In genomic region chr2:99388892-99389291, GRCh38 we compare ENCODE assay signal across 20 cellular contexts. TPM values are rescaled to one million over a fixed set of nuclear protein-coding genes. Genes with fewer than 3 reads are reported as not detected.
DNase-seq lines count a peak whose midpoint lies in the region; ATAC-seq and TF ChIP-seq lines count a peak whose summit lies in the region.
"Had no signal": no experiment of that assay in that cellular context is flagged by ENCODE, and none has a peak within 500 bp of the region (broad histone marks: within the 10 kb centered on the region; RNA-seq: fewer than 3 reads in every experiment).

No MANE protein-coding gene starts in this region.

- 28 to 37% (median 32%) methylated on average over 2 of the region's 2 CpGs for WGBS in heart left ventricle, 4 donors
- 26 to 37% (median 33%) methylated on average over 2 of the region's 2 CpGs for WGBS in psoas muscle, 3 donors

- peaks cover 28% of the 10 kb centered on the region for H3K36me3 Mint-ChIP-seq in activated naive CD4-positive, alpha-beta T cell treated with anti-CD3 and anti-CD28 coated beads, Interleukin-2, amount 10 ng/mL, durations not matched to agents 7 days and 5 days

- H3K4me3 ChIP-seq in heart left ventricle (no peak overlapping the region), left ventricle myocardium inferior (no peak overlapping the region), psoas muscle (peak overlapping the region; percentile 11)
- H3K4me3 ChIP-seq: PC-9 had no signal

- DNase-seq in heart left ventricle: no peak
- no peak for DNase-seq in Right ventricle myocardium inferior (ENCODE audit: missing footprints)
- no peak for DNase-seq in left ventricle myocardium inferior
- DNase-seq in psoas muscle: no peak
- no peak for DNase-seq in GM10248 (ENCODE audit: extremely low spot score)
- DNase-seq in activated naive CD4-positive, alpha-beta T cell treated with anti-CD3 and anti-CD28 coated beads, Interleukin-2, amount 10 ng/mL, durations not matched to agents 7 days and 5 days: no peak
- DNase-seq: GF-D8, Karpas-422, MV-4-11, NCI-H1105 treated with DMSO at 0.1 percent for 48 hours, NCI-H2029 treated with DMSO at 0.1 percent for 48 hours, NCI-H226, NCI-H510A treated with DMSO at 0.1 percent for 48 hours, NCI-H748 treated with DMSO at 0.1 percent for 48 hours, PC-9 had no signal

- intact Hi-C loops in heart left ventricle (cut with DNase I) (no loop called here), Right ventricle myocardium inferior (cut with DNase I) (no loop called here), left ventricle myocardium inferior (cut with micrococcal nuclease) (no loop called here), psoas muscle (cut with DNase I) (no loop called here)

- H3K4me3 Mint-ChIP-seq in activated naive CD4-positive, alpha-beta T cell treated with anti-CD3 and anti-CD28 coated beads, Interleukin-2, amount 10 ng/mL, durations not matched to agents 7 days and 5 days: no peak overlapping the region
- H3K4me3 Mint-ChIP-seq: B cell, CD14-positive monocyte, IgD-negative memory B cell had no signal

- H3K27ac Mint-ChIP-seq in activated naive CD4-positive, alpha-beta T cell treated with anti-CD3 and anti-CD28 coated beads, Interleukin-2, amount 10 ng/mL, durations not matched to agents 7 days and 5 days: no peak overlapping the region
- H3K27ac Mint-ChIP-seq: B cell, CD14-positive monocyte had no signal

- no peaks in the 10 kb centered on the region for H3K9me3 Mint-ChIP-seq in activated naive CD4-positive, alpha-beta T cell treated with anti-CD3 and anti-CD28 coated beads, Interleukin-2, amount 10 ng/mL, durations not matched to agents 7 days and 5 days
- H3K9me3 Mint-ChIP-seq: CD14-positive monocyte, IgD-negative memory B cell had no signal

- CTCF ChIA-PET in GM10248 (lab: Yijun Ruan, JAX): no interaction called here
- CTCF ChIA-PET in activated naive CD4-positive, alpha-beta T cell treated with anti-CD3 and anti-CD28 coated beads, Interleukin-2, amount 10 ng/mL, durations not matched to agents 7 days and 5 days (lab: Charles Lee): no interaction called here

- no peak for TF ChIP-seq POLR2A in heart left ventricle (IDR thresholded peaks at IDR 0.05)

- POLR2A ChIA-PET in GM10248 (lab: Yijun Ruan, JAX): no interaction called here

- H3K27me3 ChIP-seq in heart left ventricle: no peaks in the 10 kb centered on the region
- H3K27me3 ChIP-seq in left ventricle myocardium inferior (ENCODE audit: low read depth): no peaks in the 10 kb centered on the region
- H3K27me3 ChIP-seq in psoas muscle (ENCODE audit: insufficient read depth in 3 of 3, low read length in 2 of 3): no peaks in the 10 kb centered on the region

- TF ChIP-seq CTCF in heart left ventricle (IDR thresholded peaks at IDR 0.05) (no peak), left ventricle myocardium inferior (IDR thresholded peaks at IDR 0.05; ENCODE audit: borderline replicate concordance) (no peak), psoas muscle (IDR thresholded peaks at IDR 0.05) (no peak), GM10248 (IDR thresholded peaks at IDR 0.05; ENCODE audit: control extremely low read depth, extremely low read depth, low read depth, missing control alignments) (no peak)

- H3K27me3 Mint-ChIP-seq in activated naive CD4-positive, alpha-beta T cell treated with anti-CD3 and anti-CD28 coated beads, Interleukin-2, amount 10 ng/mL, durations not matched to agents 7 days and 5 days: no peaks in the 10 kb centered on the region
- H3K27me3 Mint-ChIP-seq: B cell, IgD-negative memory B cell had no signal

- no peaks in the 10 kb centered on the region for H3K4me1 Mint-ChIP-seq in activated naive CD4-positive, alpha-beta T cell treated with anti-CD3 and anti-CD28 coated beads, Interleukin-2, amount 10 ng/mL, durations not matched to agents 7 days and 5 days
- H3K4me1 Mint-ChIP-seq: B cell, CD14-positive monocyte had no signal

- peaks cover 0 to 3% (median 0%) of the 10 kb centered on the region in 12 donors for H3K9me3 ChIP-seq in heart left ventricle
- H3K9me3 ChIP-seq in left ventricle myocardium inferior (replicated peaks): no peaks in the 10 kb centered on the region
- H3K9me3 ChIP-seq in psoas muscle: no peaks in the 10 kb centered on the region

- H3K27ac ChIP-seq in heart left ventricle (peak overlapping the region; percentile 8 to 81 (median 66)), left ventricle myocardium inferior (replicated peaks) (peak overlapping the region; percentile 70), psoas muscle (peak overlapping the region; percentile 65)
- H3K27ac ChIP-seq: PC-9, RWPE1 had no signal

- peak in 2 of 4 donors; percentile 58 to 60 for ATAC-seq in heart left ventricle
- no peak for ATAC-seq in Right ventricle myocardium inferior
- peak; percentile 67 to 89 (median 78) for ATAC-seq in psoas muscle
- no peak for ATAC-seq in HG03442 (IDR thresholded peaks at IDR 0.05; ENCODE audit: unreplicated experiment)

- H3K36me3 ChIP-seq in heart left ventricle (peaks cover 0 to 73% (median 52%) of the 10 kb centered on the region in 9 donors), left ventricle myocardium inferior (peaks cover 56% of the 10 kb centered on the region), psoas muscle (ENCODE audit: insufficient read depth in 1 of 2, low read depth in 1 of 2) (peaks cover 2 to 66% of the 10 kb centered on the region in 2 donors)

- H3K4me1 ChIP-seq in heart left ventricle: peaks cover 0 to 21% (median 6%) of the 10 kb centered on the region in 12 donors
- peaks cover 37% of the 10 kb centered on the region for H3K4me1 ChIP-seq in left ventricle myocardium inferior
- H3K4me1 ChIP-seq in psoas muscle: peaks cover 5% of the 10 kb centered on the region

RNA-seq across cellular contexts. Expression of gene EIF5B, which starts 51.7 kb away (rescaled TPM):
- total RNA-seq in heart left ventricle: 100 to 1,000 TPM in 2 of 9 donors, 10 to 100 TPM in 7; 56.1 to 165 (median 86.8) TPM
- polyA plus RNA-seq in heart left ventricle: 100 to 1,000 TPM; 109 to 115 TPM
- total RNA-seq in Right ventricle myocardium inferior: 90.8 TPM
- total RNA-seq in left ventricle myocardium inferior: 87.0 TPM
- 10 to 100 TPM; 54.2 to 94.3 (median 75.2) TPM for total RNA-seq in psoas muscle
- polyA plus RNA-seq in psoas muscle: 100 to 1,000 TPM in 1 of 3 donors, 10 to 100 TPM in 2; 70.5 to 117 (median 83.1) TPM

RNA-seq across cellular contexts. Expression of gene TXNDC9, which starts 52.8 kb away (rescaled TPM):
- total RNA-seq in heart left ventricle (10 to 100 TPM; 19.4 to 34.3 (median 22.7) TPM), Right ventricle myocardium inferior (19.8 TPM), left ventricle myocardium inferior (20.6 TPM), psoas muscle (10 to 100 TPM; 13.0 to 20.3 (median 17.2) TPM)
- polyA plus RNA-seq in heart left ventricle (10 to 100 TPM; 15.8 to 37.5 TPM), psoas muscle (10 to 100 TPM; 21.6 to 32.1 (median 28.8) TPM)

Comparison
In these comparisons a context has a peak if more than half of its experiments do, and no peak if none do; other contexts are left out.
1. ATAC-seq: peak in psoas muscle (4 of 4); none in Right ventricle myocardium inferior (single experiment) and HG03442 (single experiment).
2. Peak in every context shown above with its lines, with median percentiles within 50 percentile points of each other: H3K27ac ChIP-seq.